ENCODE assay signal across 20 cellular contexts in genomic region chr4:85870298-85871083, GRCh38.
"Had no signal": no experiment of that assay in that cellular context is flagged by ENCODE, and none has a peak within 500 bp of the region (broad histone marks: within the 10 kb centered on the region; RNA-seq: fewer than 3 reads in every experiment).

No MANE protein-coding gene starts in this region.

- H3K27me3 ChIP-seq: spleen, upper lobe of left lung had no signal

- H3K27ac Mint-ChIP-seq: activated naive CD4-positive, alpha-beta T cell treated with anti-CD3 and anti-CD28 coated beads for 36 hours; activated naive CD8-positive, alpha-beta T cell treated with anti-CD3 and anti-CD28 coated beads, Interleukin-2, amount 10 ng/mL, durations not matched to agents 7 days and 5 days; immature natural killer cell; natural killer cell treated with Interleukin-12 subunit alpha and Interleukin-12 subunit beta and Interleukin-15 and Interleukin-18, amount 100 ng/mL, for 72 hours; T-cell had no signal

- H3K36me3 Mint-ChIP-seq: activated naive CD8-positive, alpha-beta T cell treated with anti-CD3 and anti-CD28 coated beads, Interleukin-2, amount 10 ng/mL, durations not matched to agents 7 days and 5 days; immature natural killer cell; natural killer cell treated with Interleukin-12 subunit alpha and Interleukin-12 subunit beta and Interleukin-15 and Interleukin-18, amount 100 ng/mL, for 72 hours; T-cell had no signal

- FAIRE-seq: TTC549 had no signal

- H3K9me3 Mint-ChIP-seq: activated naive CD4-positive, alpha-beta T cell treated with anti-CD3 and anti-CD28 coated beads for 36 hours; activated naive CD8-positive, alpha-beta T cell treated with anti-CD3 and anti-CD28 coated beads, Interleukin-2, amount 10 ng/mL, durations not matched to agents 7 days and 5 days; natural killer cell treated with Interleukin-12 subunit alpha and Interleukin-12 subunit beta and Interleukin-15 and Interleukin-18, amount 100 ng/mL, for 72 hours; T-cell had no signal

- H3K9ac ChIP-seq: parathyroid adenoma had no signal

- H3K27me3 Mint-ChIP-seq: activated naive CD8-positive, alpha-beta T cell treated with anti-CD3 and anti-CD28 coated beads, Interleukin-2, amount 10 ng/mL, durations not matched to agents 7 days and 5 days; natural killer cell treated with Interleukin-12 subunit alpha and Interleukin-12 subunit beta and Interleukin-15 and Interleukin-18, amount 100 ng/mL, for 72 hours; T-cell had no signal

- H3K4me1 ChIP-seq: upper lobe of left lung had no signal

- H2AFZ ChIP-seq: parathyroid adenoma had no signal

- ATAC-seq: natural killer cell treated with Interleukin-12 subunit alpha and Interleukin-12 subunit beta and Interleukin-15 and Interleukin-18, amount 100 ng/mL, for 72 hours; T-cell had no signal

- H3K4me3 Mint-ChIP-seq: activated naive CD4-positive, alpha-beta T cell treated with anti-CD3 and anti-CD28 coated beads for 36 hours; activated naive CD8-positive, alpha-beta T cell treated with anti-CD3 and anti-CD28 coated beads, Interleukin-2, amount 10 ng/mL, durations not matched to agents 7 days and 5 days; immature natural killer cell; natural killer cell treated with Interleukin-12 subunit alpha and Interleukin-12 subunit beta and Interleukin-15 and Interleukin-18, amount 100 ng/mL, for 72 hours; T-cell had no signal

- H3K9me3 ChIP-seq: spleen, thoracic aorta, upper lobe of left lung had no signal

- H3K36me3 ChIP-seq: spleen, thoracic aorta, upper lobe of left lung had no signal

- H3K4me1 Mint-ChIP-seq: activated naive CD8-positive, alpha-beta T cell treated with anti-CD3 and anti-CD28 coated beads, Interleukin-2, amount 10 ng/mL, durations not matched to agents 7 days and 5 days; immature natural killer cell; T-cell had no signal

- H3K79me2 ChIP-seq: parathyroid adenoma had no signal

- H3K27ac ChIP-seq: epithelial cell of prostate, parathyroid adenoma, upper lobe of left lung had no signal

- DNase-seq: activated CD4-positive, alpha-beta T cell treated with anti-CD3 and anti-CD28 coated beads for 1 hour; activated CD8-positive, alpha-beta memory T cell treated with anti-CD3 and anti-CD28 coated beads for 24 hours; activated CD8-positive, alpha-beta memory T cell treated with anti-CD3 and anti-CD28 coated beads, Interleukin-2, amount 50 U/mL, for 4 hours; activated naive CD4-positive, alpha-beta T cell treated with anti-CD3 and anti-CD28 coated beads for 36 hours; activated naive CD8-positive, alpha-beta T cell treated with anti-CD3 and anti-CD28 coated beads, Interleukin-2, amount 10 ng/mL, durations not matched to agents 7 days and 5 days; activated T-cell treated with anti-CD3 and anti-CD28 coated beads, Interleukin-2, amount 50 U/mL, for 48 hours; amniotic stem cell; cortex of kidney; immature natural killer cell; midbrain; spleen; stimulated activated CD4-positive, alpha-beta T cell treated with anti-CD3 and anti-CD28 coated beads, Interleukin-4, amount 100 ng/mL, for 1 hour; stimulated activated naive CD4-positive, alpha-beta T cell; T-cell; upper lobe of left lung had no signal

- H3K4me3 ChIP-seq: spleen, thoracic aorta, upper lobe of left lung had no signal
